Comparison of ENCODE assay signal across 8 cellular contexts in genomic region chr2:216619411-216620393, GRCh38. TPM values are rescaled to one million over a fixed set of nuclear protein-coding genes. Genes with fewer than 3 reads are reported as not detected.
A peak's percentile ranks its signal among the peaks of the same experiment; 100 is the strongest.
DNase-seq lines count a peak whose midpoint lies in the region; ATAC-seq and TF ChIP-seq lines count a peak whose summit lies in the region.

No MANE protein-coding gene starts in this region.

- H3K27me3 ChIP-seq in uterus, result no peaks in the 10 kb centered on the region

- DNase-seq in GM12865 (ENCODE audit: low read depth) (peak; percentile 6), NCI-H2107 (lab: John Stamatoyannopoulos, UW) (peak; percentile 52), mucosa of descending colon (no peak), NCI-H1105 treated with DMSO at 0.1 percent for 48 hours (lab: John Stamatoyannopoulos, UW) (no peak), uterus (no peak)
- DNase-seq in activated CD8-positive, alpha-beta T cell treated with anti-CD3 and anti-CD28 coated beads, Interleukin-2, amount 10 ng/mL, durations not matched to agents 7 days and 5 days, result peak; percentile 53
- no peak for DNase-seq in stimulated activated CD4-positive, alpha-beta T cell treated with anti-CD3 and anti-CD28 coated beads, Interleukin-4, amount 100 ng/mL, for 1 hour
- no peak for DNase-seq in effector memory CD8-positive, alpha-beta T cell

- H3K4me1 ChIP-seq in mucosa of descending colon (ENCODE audit: low read depth) (no peaks in the 10 kb centered on the region), uterus (no peaks in the 10 kb centered on the region)

- H3K27me3 Mint-ChIP-seq in activated CD8-positive, alpha-beta T cell treated with anti-CD3 and anti-CD28 coated beads, Interleukin-2, amount 10 ng/mL, durations not matched to agents 7 days and 5 days (ENCODE audit: low read depth), result peaks cover 2% of the 10 kb centered on the region
- H3K27me3 Mint-ChIP-seq in effector memory CD8-positive, alpha-beta T cell, result peaks cover 12 to 55% of the 10 kb centered on the region in 2 donors

- no peak overlapping the region for H3K4me3 ChIP-seq in GM12865 (ENCODE audit: low read depth, low read length)
- no peak overlapping the region for H3K4me3 ChIP-seq in mucosa of descending colon
- H3K4me3 ChIP-seq in uterus, result no peak overlapping the region

- peak overlapping the region; percentile 37 for H3K4me3 Mint-ChIP-seq in activated CD8-positive, alpha-beta T cell treated with anti-CD3 and anti-CD28 coated beads, Interleukin-2, amount 10 ng/mL, durations not matched to agents 7 days and 5 days
- H3K4me3 Mint-ChIP-seq in effector memory CD8-positive, alpha-beta T cell, result no peak overlapping the region

- CTCF ChIA-PET in activated CD8-positive, alpha-beta T cell treated with anti-CD3 and anti-CD28 coated beads, Interleukin-2, amount 10 ng/mL, durations not matched to agents 7 days and 5 days (lab: Charles Lee), result interaction anchor here (0.8 to 1.7 kb wide), 4 partner anchors 11 to 100 kb away, joined by 3 to 5 read pairs (median 3); no protein-coding TSS in a partner anchor

- H3K36me3 Mint-ChIP-seq in activated CD8-positive, alpha-beta T cell treated with anti-CD3 and anti-CD28 coated beads, Interleukin-2, amount 10 ng/mL, durations not matched to agents 7 days and 5 days (ENCODE audit: low read depth), result no peaks in the 10 kb centered on the region
- no peaks in the 10 kb centered on the region for H3K36me3 Mint-ChIP-seq in effector memory CD8-positive, alpha-beta T cell (ENCODE audit: insufficient read depth)

- no peaks in the 10 kb centered on the region for H3K36me3 ChIP-seq in mucosa of descending colon (ENCODE audit: low read depth)
- H3K36me3 ChIP-seq in uterus, result no peaks in the 10 kb centered on the region

- POLR2A ChIA-PET in activated CD8-positive, alpha-beta T cell treated with anti-CD3 and anti-CD28 coated beads, Interleukin-2, amount 10 ng/mL, durations not matched to agents 7 days and 5 days (lab: Charles Lee), result no interaction called here

- TF ChIP-seq CTCF in GM12865 (IDR thresholded peaks at IDR 0.05; ENCODE audit: insufficient read depth, low read depth, low read length, missing control alignments) (no peak), mucosa of descending colon (IDR thresholded peaks at IDR 0.05) (no peak), uterus (IDR thresholded peaks at IDR 0.05) (no peak)

- no peak overlapping the region for H3K27ac ChIP-seq in uterus

- TF ChIP-seq POLR2A in uterus (IDR thresholded peaks at IDR 0.05), result no peak

- H3K9me3 Mint-ChIP-seq in activated CD8-positive, alpha-beta T cell treated with anti-CD3 and anti-CD28 coated beads, Interleukin-2, amount 10 ng/mL, durations not matched to agents 7 days and 5 days (ENCODE audit: insufficient read depth), result no peaks in the 10 kb centered on the region
- H3K9me3 Mint-ChIP-seq in effector memory CD8-positive, alpha-beta T cell, result no peaks in the 10 kb centered on the region

- ATAC-seq in activated CD8-positive, alpha-beta T cell treated with anti-CD3 and anti-CD28 coated beads, Interleukin-2, amount 10 ng/mL, durations not matched to agents 7 days and 5 days, result peak; percentile 81
- peak; percentile 15 for ATAC-seq in mucosa of descending colon
- no peak for ATAC-seq in effector memory CD8-positive, alpha-beta T cell (replicated peaks)

- H3K9me3 ChIP-seq in mucosa of descending colon, result no peaks in the 10 kb centered on the region
- H3K9me3 ChIP-seq in uterus, result no peaks in the 10 kb centered on the region

- H3K27ac Mint-ChIP-seq in activated CD8-positive, alpha-beta T cell treated with anti-CD3 and anti-CD28 coated beads, Interleukin-2, amount 10 ng/mL, durations not matched to agents 7 days and 5 days, result peak overlapping the region; percentile 92
- no peak overlapping the region for H3K27ac Mint-ChIP-seq in effector memory CD8-positive, alpha-beta T cell

- intact Hi-C loops in mucosa of descending colon (cut with DNase I, micrococcal nuclease), result no loop called here
- intact Hi-C loops in uterus (cut with DNase I; ENCODE audit: low total_unique reads), result no loop called here

- H3K4me1 Mint-ChIP-seq in activated CD8-positive, alpha-beta T cell treated with anti-CD3 and anti-CD28 coated beads, Interleukin-2, amount 10 ng/mL, durations not matched to agents 7 days and 5 days (ENCODE audit: low read depth), result peaks cover 23% of the 10 kb centered on the region
- peaks cover 0 to 5% of the 10 kb centered on the region in 2 donors for H3K4me1 Mint-ChIP-seq in effector memory CD8-positive, alpha-beta T cell (ENCODE audit: low read depth in 2 of 2)

RNA-seq across cellular contexts. Expression of gene IGFBP2, which starts 13.5 kb away (rescaled TPM):
- 10 to 100 TPM; 74.7 to 75.5 TPM for total RNA-seq in activated CD8-positive, alpha-beta T cell treated with anti-CD3 and anti-CD28 coated beads, Interleukin-2, amount 10 ng/mL, durations not matched to agents 7 days and 5 days
- total RNA-seq in mucosa of descending colon (10 to 100 TPM; 26.7 to 62.1 (median 57.2) TPM), uterus (100 to 1,000 TPM in 2 of 4 donors, 10 to 100 TPM in 2; 59.5 to 398 (median 102) TPM)

Comparison
In these comparisons a context has a peak if more than half of its experiments do, and no peak if none do; other contexts are left out.
1. DNase-seq: peak in GM12865 (single experiment), NCI-H2107 (single experiment) and activated CD8-positive, alpha-beta T cell treated with anti-CD3 and anti-CD28 coated beads, Interleukin-2, amount 10 ng/mL, durations not matched to agents 7 days and 5 days (single experiment); none in mucosa of descending colon (0 of 3), NCI-H1105 treated with DMSO at 0.1 percent for 48 hours (single experiment), stimulated activated CD4-positive, alpha-beta T cell treated with anti-CD3 and anti-CD28 coated beads, Interleukin-4, amount 100 ng/mL, for 1 hour (single experiment), effector memory CD8-positive, alpha-beta T cell (0 of 3) and uterus (0 of 2).